Comparison of ENCODE assay signal across 1 cellular context in genomic region chr3:109353057-109353456, GRCh38.
TF ChIP-seq lines count a peak whose summit lies in the region.

No MANE protein-coding gene starts in this region.

TF ChIP-seq in GM23338, 12 proteins besides CTCF, POLR2A, EP300 and RAD21 (continued from another document):
- no peak for TF ChIP-seq ZNF462 (CRISPR knock-in tag; IDR thresholded peaks at IDR 0.05)
- TF ChIP-seq STAT1 (IDR thresholded peaks at IDR 0.05; ENCODE audit: unreplicated experiment), result no peak
- no peak for TF ChIP-seq POLR2AphosphoS5 (IDR thresholded peaks at IDR 0.05; ENCODE audit: low read depth)
- no peak for TF ChIP-seq REST (IDR thresholded peaks at IDR 0.05; ENCODE audit: unreplicated experiment)
- TF ChIP-seq CREB1 (CRISPR knock-in tag; IDR thresholded peaks at IDR 0.05; ENCODE audit: low read depth), result no peak
- TF ChIP-seq ZNF114 (CRISPR knock-in tag; IDR thresholded peaks at IDR 0.05), result no peak
